In the genomic region with DNA sequence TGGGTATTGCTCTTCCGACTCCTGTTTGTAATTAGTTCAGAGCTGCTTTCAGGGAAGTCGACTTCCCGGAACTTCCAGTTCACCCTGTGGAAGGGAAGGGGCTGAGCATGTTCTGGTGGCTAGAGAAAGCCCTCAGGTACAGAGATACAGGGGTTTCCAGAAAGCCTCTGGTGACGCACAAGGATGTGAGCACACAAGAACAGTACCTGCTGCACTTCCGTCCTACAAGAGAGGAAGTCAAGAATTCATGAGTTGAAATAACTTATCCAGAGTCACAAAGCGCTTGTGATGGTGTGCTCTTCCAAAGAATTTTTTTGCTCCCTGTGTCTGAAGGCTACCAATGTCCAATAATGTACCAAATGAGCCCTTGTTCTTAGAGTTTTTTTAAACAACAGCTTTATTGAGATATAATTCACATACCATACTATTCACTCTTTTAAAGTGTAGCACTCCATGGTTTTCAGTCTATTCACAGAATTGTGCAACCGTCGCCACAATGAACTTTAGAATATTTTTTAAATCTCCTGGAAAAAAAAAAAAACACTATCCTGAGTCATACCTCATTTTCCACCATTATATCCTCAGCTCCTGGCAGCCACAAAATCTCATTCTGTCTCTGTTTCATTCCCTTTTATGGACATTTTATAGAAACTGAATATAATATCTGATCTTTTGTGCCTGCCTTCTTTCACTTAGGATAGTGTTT, we compare ENCODE assay signal across 21 cellular contexts.
DNase-seq lines count a peak whose midpoint lies in the region; TF ChIP-seq lines count a peak whose summit lies in the region.
"Had no signal": no experiment of that assay in that cellular context is flagged by ENCODE, and none has a peak within 500 bp of the region (broad histone marks: within the 10 kb centered on the region; RNA-seq: fewer than 3 reads in every experiment).

No MANE protein-coding gene starts in this region.

- no peak for TF ChIP-seq POLR2A in prostate gland (IDR thresholded peaks at IDR 0.05)

- H3K4me3 ChIP-seq in AG04450 (ENCODE audit: low read depth, low read length) (no peak overlapping the region), ascending aorta (no peak overlapping the region), fibroblast of the aortic adventitia (ENCODE audit: low read depth, low read length) (no peak overlapping the region), prostate gland (no peak overlapping the region)
- H3K4me3 ChIP-seq: body of pancreas, coronary artery, left ventricle myocardium inferior had no signal

- DNase-seq in AG04450 (ENCODE audit: low read depth, low spot score) (peak; percentile 18), GM04504 (ENCODE audit: low read depth) (peak; percentile 28), ascending aorta (ENCODE audit: low spot score in 2 of 2) (no peak), fibroblast of the aortic adventitia (ENCODE audit: low read depth) (peak; percentile 60), prostate gland (ENCODE audit: low spot score) (no peak), T-helper 1 cell (no peak), SKM-1 treated with dmso at 0.1 percent for 144 hours (lab: John Stamatoyannopoulos, UW; ENCODE audit: unreplicated experiment) (no peak), GOT3 (lab: John Stamatoyannopoulos, UW) (no peak)
- DNase-seq: activated CD4-positive, alpha-beta T cell treated with anti-CD3 and anti-CD28 coated beads for 4 hours; activated naive CD4-positive, alpha-beta T cell treated with anti-CD3 and anti-CD28 coated beads, Interleukin-2, amount 50 U/mL, for 16 hours; activated T-cell treated with anti-CD3 and anti-CD28 coated beads, Interleukin-2, amount 50 U/mL, for 48 hours; body of pancreas; CD4-positive, CD25-positive, alpha-beta regulatory T cell; left ventricle myocardium inferior; NCI-H1930; NCI-H226; NCI-H774; OCI-M1; SHP77; T-cell had no signal

- TF ChIP-seq CTCF in AG04450 (IDR thresholded peaks at IDR 0.05; ENCODE audit: low read depth, low read length) (no peak), ascending aorta (IDR thresholded peaks at IDR 0.05) (no peak), fibroblast of the aortic adventitia (IDR thresholded peaks at IDR 0.05; ENCODE audit: insufficient read depth, low read length) (no peak), prostate gland (IDR thresholded peaks at IDR 0.05) (no peak)

- POLR2A ChIA-PET in AG04450 (lab: Yijun Ruan, JAX), result no interaction called here

- 89% methylated on average over 8 of the region's 8 CpGs for WGBS in prostate gland

- H3K36me3 ChIP-seq in ascending aorta (no peaks in the 10 kb centered on the region), prostate gland (no peaks in the 10 kb centered on the region)
- H3K36me3 ChIP-seq: left ventricle myocardium inferior had no signal

- CTCF ChIA-PET in AG04450 (lab: Charles Lee), result interaction anchor here (1.2 kb wide), 1 partner anchor 324 kb away, joined by 3 read pairs; no protein-coding TSS in a partner anchor

- H3K4me1 ChIP-seq in ascending aorta (peaks cover 0 to 13% of the 10 kb centered on the region in 2 donors), prostate gland (replicated peaks) (no peaks in the 10 kb centered on the region)
- H3K4me1 ChIP-seq: body of pancreas had no signal

- H3K27ac ChIP-seq in AG04450 (ENCODE audit: low read depth, low read length), result no peak overlapping the region
- peak overlapping the region; percentile 36 to 41 for H3K27ac ChIP-seq in ascending aorta
- H3K27ac ChIP-seq in prostate gland, result no peak overlapping the region
- H3K27ac ChIP-seq: body of pancreas, coronary artery, left ventricle myocardium inferior had no signal

- H3K9me3 ChIP-seq in AG04450 (ENCODE audit: control insufficient read depth, insufficient read depth, low read length), result no peaks in the 10 kb centered on the region
- no peaks in the 10 kb centered on the region for H3K9me3 ChIP-seq in ascending aorta
- no peaks in the 10 kb centered on the region for H3K9me3 ChIP-seq in prostate gland
- H3K9me3 ChIP-seq: body of pancreas, left ventricle myocardium inferior had no signal

- intact Hi-C loops in ascending aorta (cut with DNase I), result no loop called here
- intact Hi-C loops in prostate gland (cut with DNase I), result no loop called here

- H3K27me3 ChIP-seq in AG04450 (ENCODE audit: control insufficient read depth, insufficient read depth, low read length), result no peaks in the 10 kb centered on the region
- no peaks in the 10 kb centered on the region for H3K27me3 ChIP-seq in ascending aorta
- no peaks in the 10 kb centered on the region for H3K27me3 ChIP-seq in prostate gland (replicated peaks; ENCODE audit: insufficient read depth)
- H3K27me3 ChIP-seq: body of pancreas had no signal

Comparison
In these comparisons a context has a peak if more than half of its experiments do, and no peak if none do; other contexts are left out.
1. DNase-seq: peak in AG04450 (single experiment), GM04504 (single experiment) and fibroblast of the aortic adventitia (single experiment); none in ascending aorta (0 of 2), prostate gland (single experiment), T-helper 1 cell (0 of 5), SKM-1 treated with dmso at 0.1 percent for 144 hours (single experiment) and GOT3 (single experiment).
2. H3K27ac ChIP-seq: peak in ascending aorta (2 of 2); none in AG04450 (single experiment) and prostate gland (0 of 2).